In genomic region chr3:55341502-55342031, GRCh38 we compare ENCODE assay signal across 18 cellular contexts.
"Had no signal": no experiment of that assay in that cellular context is flagged by ENCODE, and none has a peak within 500 bp of the region (broad histone marks: within the 10 kb centered on the region; RNA-seq: fewer than 3 reads in every experiment).

No MANE protein-coding gene starts in this region.

- H3K4me3 ChIP-seq: cardiac muscle cell, coronary artery, left lung, thyroid gland, uterus had no signal

- H3K27me3 ChIP-seq: cardiac muscle cell, left lung, thyroid gland, uterus had no signal

- DNase-seq: activated CD4-positive, alpha-beta T cell treated with anti-CD3 and anti-CD28 coated beads, Interleukin-2, amount 50 U/mL, for 48 hours; activated CD4-positive, CD25-positive, alpha-beta regulatory T cell treated with anti-CD3 and anti-CD28 coated beads, Interleukin-2, amount 50 U/mL, for 72 hours; activated gamma-delta T cell; activated T-cell treated with anti-CD3 and anti-CD28 coated beads, Interleukin-2, amount 50 U/mL, for 48 hours; effector CD8-positive, alpha-beta T cell; foreskin fibroblast; head of caudate nucleus; left lung; retina; stimulated activated CD4-positive, alpha-beta T cell treated with anti-CD3 and anti-CD28 coated beads, Interleukin-15, amount 100 ng/mL, for 24 hours; stimulated activated CD4-positive, alpha-beta T cell treated with anti-CD3 and anti-CD28 coated beads, Interleukin-4, amount 100 ng/mL, for 4 hours; SW 1271; thyroid gland; uterus had no signal

- H3K36me3 ChIP-seq: cardiac muscle cell, left lung, thyroid gland, uterus had no signal

- H3K27ac ChIP-seq: cardiac muscle cell, coronary artery, epithelial cell of prostate, left lung, parathyroid adenoma, thyroid gland, uterus had no signal

- H3K79me2 ChIP-seq: parathyroid adenoma had no signal

- H2AFZ ChIP-seq: parathyroid adenoma had no signal

- H3K9me3 ChIP-seq: left lung, thyroid gland, uterus had no signal

- H3K4me1 ChIP-seq: left lung, parathyroid adenoma, thyroid gland, uterus had no signal

- H3K9ac ChIP-seq: parathyroid adenoma had no signal
